Comparison of ENCODE assay signal across 21 cellular contexts in the genomic region with DNA sequence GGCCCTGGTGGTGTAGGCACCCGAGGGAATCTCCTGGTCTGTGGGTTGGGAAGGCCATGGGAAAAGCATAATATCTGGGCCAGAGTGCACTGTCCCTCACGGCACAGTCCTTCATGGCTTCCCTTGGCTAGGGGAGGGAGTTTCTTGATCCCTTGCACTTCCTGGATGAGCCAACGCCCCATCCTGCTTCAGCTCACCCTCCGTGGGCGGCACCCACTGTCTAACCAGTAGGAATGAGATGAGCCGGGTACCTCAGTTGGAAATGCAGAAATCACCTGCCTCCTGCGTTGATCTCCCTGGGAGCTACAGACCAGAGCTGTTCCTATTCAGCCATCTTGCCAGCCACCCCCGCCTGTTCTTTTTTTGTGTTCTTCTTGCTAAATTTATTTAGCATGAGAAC.
DNase-seq lines count a peak whose midpoint lies in the region; ATAC-seq and TF ChIP-seq lines count a peak whose summit lies in the region.
"Had no signal": no experiment of that assay in that cellular context is flagged by ENCODE, and none has a peak within 500 bp of the region (broad histone marks: within the 10 kb centered on the region; RNA-seq: fewer than 3 reads in every experiment).

No MANE protein-coding gene starts in this region.

- no peak overlapping the region for H2BK12ac ChIP-seq in neuronal stem cell (ENCODE audit: low read length)

- H3K9me3 ChIP-seq in HUES48 (ENCODE audit: control insufficient read depth, insufficient read depth, low read length) (no peaks in the 10 kb centered on the region), hepatocyte (ENCODE audit: low read depth) (no peaks in the 10 kb centered on the region), neuronal stem cell (replicated peaks in 1 of 2; ENCODE audit: control insufficient read depth in 2 of 2, insufficient read depth in 1 of 2, low read depth in 1 of 2, low read length in 2 of 2) (no peaks in the 10 kb centered on the region)
- H3K9me3 ChIP-seq: BLaER1, Caco-2, HAP-1 had no signal

- no peaks in the 10 kb centered on the region for H3K79me2 ChIP-seq in hepatocyte

- no peak overlapping the region for H3K23ac ChIP-seq in neuronal stem cell (ENCODE audit: low read depth, low read length, poor library complexity)

- no peak overlapping the region for H2AK5ac ChIP-seq in neuronal stem cell (ENCODE audit: low read depth, low read length)

- H3K27me3 ChIP-seq in HUES48 (ENCODE audit: control insufficient read depth, insufficient read depth, low read length): no peaks in the 10 kb centered on the region
- H3K27me3 ChIP-seq in hepatocyte: no peaks in the 10 kb centered on the region
- H3K27me3 ChIP-seq in neuronal stem cell (ENCODE audit: control insufficient read depth in 3 of 3, insufficient read depth in 3 of 3, low read depth in 1 of 3, low read length in 3 of 3): no peaks in the 10 kb centered on the region
- H3K27me3 ChIP-seq: BLaER1 had no signal

- H3K9ac ChIP-seq in HUES48 (ENCODE audit: low read depth, low read length): no peak overlapping the region
- H3K9ac ChIP-seq in neuronal stem cell (ENCODE audit: low read depth, low read length, poor library complexity): no peak overlapping the region
- H3K9ac ChIP-seq: BLaER1, KMS-11 had no signal

- H3K4me3 ChIP-seq in HUES48 (ENCODE audit: low read depth, low read length) (no peak overlapping the region), hepatocyte (no peak overlapping the region), neuronal stem cell (ENCODE audit: low read length in 2 of 2) (no peak overlapping the region)
- H3K4me3 ChIP-seq: BLaER1, HAP-1 had no signal

- no peak overlapping the region for H3K14ac ChIP-seq in neuronal stem cell (ENCODE audit: low read length)

- WGBS in hepatocyte (ENCODE audit: low lambda C conversion rate, missing lambda C conversion rate): 92% methylated on average over 8 of the region's 8 CpGs
- WGBS in neuronal stem cell (ENCODE audit: extremely low coverage in 2 of 2, insufficient read length in 2 of 2, insufficient replicate concordance in 1 of 2), 2 donors: no CpG with 5 or more reads among the region's 8 CpGs

- H2BK5ac ChIP-seq in neuronal stem cell (ENCODE audit: low read length): no peak overlapping the region

- no peak for ATAC-seq in HG02840 (IDR thresholded peaks at IDR 0.05; ENCODE audit: low FRiP score, unreplicated experiment)
- no peak for ATAC-seq in stimulated activated naive CD8-positive, alpha-beta T cell treated with anti-CD3 and anti-CD28 coated beads, Interleukin-15, Interleukin-2, amounts not matched to agents 100 U/mL and 50 U/mL, for 24 hours
- ATAC-seq: Panc1 had no signal

- H2BK120ac ChIP-seq in neuronal stem cell (ENCODE audit: low read depth, low read length): no peak overlapping the region

- H4K8ac ChIP-seq in neuronal stem cell (ENCODE audit: low read depth, low read length): no peak overlapping the region

- TF ChIP-seq CTCF in hepatocyte (IDR thresholded peaks at IDR 0.05; ENCODE audit: poor library complexity): no peak

- no peaks in the 10 kb centered on the region for H3K79me1 ChIP-seq in neuronal stem cell (ENCODE audit: low read depth, low read length)

- H3K9me2 ChIP-seq in hepatocyte (replicated peaks; ENCODE audit: insufficient read depth): no peaks in the 10 kb centered on the region

- H3K4me1 ChIP-seq in HUES48 (ENCODE audit: control insufficient read depth, insufficient read depth, low read length) (no peaks in the 10 kb centered on the region; the same call in 1 of the 2 replicates), hepatocyte (ENCODE audit: insufficient read depth) (no peaks in the 10 kb centered on the region), neuronal stem cell (ENCODE audit: control insufficient read depth in 2 of 2, insufficient read depth in 1 of 2, low read depth in 1 of 2, low read length in 2 of 2) (peaks cover 0 to 6% of the 10 kb centered on the region in 2 donors)
- H3K4me1 ChIP-seq: BLaER1, Caco-2, HAP-1 had no signal

- DNase-seq in NCI-H146 (lab: John Stamatoyannopoulos, UW) (peak; percentile 53), NCI-H146 treated with DMSO at 0.1 percent for 48 hours (lab: John Stamatoyannopoulos, UW; ENCODE audit: unreplicated experiment) (no peak), hepatocyte (ENCODE audit: low spot score) (no peak), neuronal stem cell (ENCODE audit: low spot score) (no peak), caudate nucleus (lab: John Stamatoyannopoulos, UW) (no peak)
- DNase-seq in stimulated activated naive CD8-positive, alpha-beta T cell treated with anti-CD3 and anti-CD28 coated beads, Interleukin-15, Interleukin-2, amounts not matched to agents 100 U/mL and 50 U/mL, for 24 hours: no peak
- DNase-seq: ACHN; CD4-positive, alpha-beta T cell; DND-41; NCI-H1105; NCI-H1694; NCI-H2081 treated with DMSO at 0.1 percent for 48 hours; NCI-H748 treated with DMSO at 0.1 percent for 48 hours had no signal

- no peak overlapping the region for H4K91ac ChIP-seq in neuronal stem cell (ENCODE audit: low read depth, low read length, poor library complexity)

- H3K27ac ChIP-seq in HUES48 (ENCODE audit: low read depth, low read length) (peak overlapping the region; percentile 35), hepatocyte (peak overlapping the region; percentile 57), neuronal stem cell (replicated peaks; ENCODE audit: low read length) (peak overlapping the region; percentile 73), caudate nucleus (ENCODE audit: low read depth, low read length) (no peak overlapping the region)
- H3K27ac ChIP-seq: 22Rv1, BLaER1, KMS-11 had no signal

- H2AFZ ChIP-seq in hepatocyte (no peak overlapping the region), neuronal stem cell (ENCODE audit: low read length) (peak overlapping the region; percentile 80)

- H3K4me2 ChIP-seq in hepatocyte: no peak overlapping the region
- no peak overlapping the region for H3K4me2 ChIP-seq in neuronal stem cell (ENCODE audit: insufficient read depth, low read length, poor library complexity, severe bottlenecking)
- H3K4me2 ChIP-seq: BLaER1, KMS-11 had no signal

- H4K20me1 ChIP-seq in hepatocyte (ENCODE audit: insufficient read depth, poor library complexity, severe bottlenecking): no peaks in the 10 kb centered on the region
- H4K20me1 ChIP-seq: BLaER1 had no signal

- H2BK15ac ChIP-seq in neuronal stem cell (ENCODE audit: low read length): no peak overlapping the region

- H3K36me3 ChIP-seq in HUES48 (ENCODE audit: control insufficient read depth, insufficient read depth, low read length) (no peaks in the 10 kb centered on the region), hepatocyte (replicated peaks; ENCODE audit: insufficient read depth, low read depth) (no peaks in the 10 kb centered on the region), neuronal stem cell (replicated peaks in 1 of 2; ENCODE audit: control insufficient read depth in 2 of 2, insufficient read depth in 2 of 2, low read length in 2 of 2) (no peaks in the 10 kb centered on the region)
- H3K36me3 ChIP-seq: BLaER1, HAP-1 had no signal

- no peak overlapping the region for H3K4ac ChIP-seq in neuronal stem cell (ENCODE audit: low read length)

- H3K18ac ChIP-seq in neuronal stem cell (ENCODE audit: low read length): peak overlapping the region; percentile 52
